2 cellular contexts compared by ENCODE assay signal in genomic region chr7:130952477-130952876, GRCh38.
TF ChIP-seq lines count a peak whose summit lies in the region.

No MANE protein-coding gene starts in this region.

TF ChIP-seq in WTC11, 78 proteins besides CTCF, POLR2A, EP300 and RAD21 (continued from another document):
- TF ChIP-seq IRF1 (CRISPR knock-in tag; IDR thresholded peaks at IDR 0.05), result no peak
- TF ChIP-seq TP53 (CRISPR knock-in tag; IDR thresholded peaks at IDR 0.05), result no peak
- TF ChIP-seq IRF2 (CRISPR knock-in tag; IDR thresholded peaks at IDR 0.05; ENCODE audit: borderline replicate concordance, low read depth), result no peak
- no peak for TF ChIP-seq E2F4 (CRISPR knock-in tag; IDR thresholded peaks at IDR 0.05; ENCODE audit: borderline replicate concordance, low read depth)
- TF ChIP-seq TEAD1 (CRISPR knock-in tag; IDR thresholded peaks at IDR 0.05), result no peak
- TF ChIP-seq E2F5 (CRISPR knock-in tag; IDR thresholded peaks at IDR 0.05), result no peak
- no peak for TF ChIP-seq FOXK1 (CRISPR knock-in tag; IDR thresholded peaks at IDR 0.05)
- no peak for TF ChIP-seq ATF1 (CRISPR knock-in tag; IDR thresholded peaks at IDR 0.05)
- TF ChIP-seq SOX15 (CRISPR knock-in tag; IDR thresholded peaks at IDR 0.05), result no peak
- TF ChIP-seq CREB1 (CRISPR knock-in tag; IDR thresholded peaks at IDR 0.05), result no peak
- TF ChIP-seq USF1 (CRISPR knock-in tag; IDR thresholded peaks at IDR 0.05), result no peak
- TF ChIP-seq ESRRA (CRISPR knock-in tag; IDR thresholded peaks at IDR 0.05; ENCODE audit: borderline replicate concordance), result no peak
- no peak for TF ChIP-seq NFE2L1 (CRISPR knock-in tag; IDR thresholded peaks at IDR 0.05)
- TF ChIP-seq E2F1 (CRISPR knock-in tag; IDR thresholded peaks at IDR 0.05), result no peak
- TF ChIP-seq FOXP1 (CRISPR knock-in tag; IDR thresholded peaks at IDR 0.05; ENCODE audit: borderline replicate concordance), result no peak
- no peak for TF ChIP-seq ZBTB43 (CRISPR knock-in tag; IDR thresholded peaks at IDR 0.05)
- no peak for TF ChIP-seq FOXJ3 (CRISPR knock-in tag; IDR thresholded peaks at IDR 0.05; ENCODE audit: borderline replicate concordance)
- no peak for TF ChIP-seq NR1H2 (CRISPR knock-in tag; IDR thresholded peaks at IDR 0.05)

TF ChIP-seq in SK-N-SH, 30 proteins besides CTCF, POLR2A, EP300 and RAD21 (continued from another document):
- TF ChIP-seq IRF3 (IDR thresholded peaks at IDR 0.05; ENCODE audit: low read depth, low read length), result no peak
- no peak for TF ChIP-seq POLR2AphosphoS5 (IDR thresholded peaks at IDR 0.05; ENCODE audit: low read depth, low read length)
- no peak for TF ChIP-seq ZBTB33 (IDR thresholded peaks at IDR 0.05; ENCODE audit: borderline replicate concordance, low read depth)
- no peak for TF ChIP-seq YY1 (IDR thresholded peaks at IDR 0.05; ENCODE audit: low read depth)
